10 cellular contexts compared by ENCODE assay signal in the genomic region with DNA sequence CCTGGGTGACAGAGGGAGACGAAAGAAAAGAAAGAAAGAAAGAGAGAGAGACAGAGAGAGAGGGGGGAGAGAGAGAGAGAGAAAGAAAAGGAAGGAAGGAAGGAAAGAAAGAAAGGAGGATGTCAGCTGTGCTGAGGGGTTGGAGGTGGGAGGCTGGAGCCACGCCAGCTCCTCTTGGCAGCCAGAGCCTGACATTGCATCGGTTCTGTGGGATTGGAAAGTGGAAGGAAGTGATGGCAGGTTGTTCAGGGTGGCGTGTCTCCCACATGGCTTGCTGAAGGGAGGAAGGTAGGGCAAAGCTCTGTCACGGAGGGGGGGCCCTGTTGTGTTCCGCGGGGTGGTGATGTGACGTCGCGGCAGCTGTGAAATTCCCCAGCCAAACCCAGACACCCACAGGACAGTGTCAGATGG. TPM values are rescaled to one million over a fixed set of nuclear protein-coding genes. Genes with fewer than 3 reads are reported as not detected.
DNase-seq lines count a peak whose midpoint lies in the region; ATAC-seq and TF ChIP-seq lines count a peak whose summit lies in the region.
"Had no signal": no experiment of that assay in that cellular context is flagged by ENCODE, and none has a peak within 500 bp of the region (broad histone marks: within the 10 kb centered on the region; RNA-seq: fewer than 3 reads in every experiment).

No MANE protein-coding gene starts in this region.

- intact Hi-C loops in lower lobe of right lung (cut with DNase I), result loop anchor here (10.0 kb wide), 1 partner anchor 97 kb away; no protein-coding TSS in a partner anchor

- no peaks in the 10 kb centered on the region for H4K20me1 ChIP-seq in SK-N-SH (ENCODE audit: insufficient read depth)

- H3F3A ChIP-seq in SK-N-SH (replicated peaks; ENCODE audit: insufficient read depth), result no peaks in the 10 kb centered on the region

- no peak overlapping the region for H2AFZ ChIP-seq in SK-N-SH (ENCODE audit: low read depth)

- H3K27me3 ChIP-seq in lower lobe of right lung (ENCODE audit: low read depth) (no peaks in the 10 kb centered on the region), endodermal cell (ENCODE audit: control insufficient read depth, insufficient read depth, low read length, poor library complexity, severe bottlenecking) (no peaks in the 10 kb centered on the region), SK-N-SH (ENCODE audit: insufficient read depth) (no peaks in the 10 kb centered on the region)

- no peak for TF ChIP-seq RAD21 in SK-N-SH (IDR thresholded peaks at IDR 0.05; ENCODE audit: low read length)

- peak overlapping the region; percentile 70 for H3K4me3 Mint-ChIP-seq in stimulated activated naive CD8-positive, alpha-beta T cell treated with anti-CD3 and anti-CD28 coated beads, Interleukin-15, Interleukin-2, amounts not matched to agents 100 ng/mL and 50 ng/mL, for 24 hours
- H3K4me3 Mint-ChIP-seq in osteocyte (ENCODE audit: unreplicated experiment), result no peak overlapping the region
- no peak overlapping the region for H3K4me3 Mint-ChIP-seq in endodermal cell

- H3K27me3 Mint-ChIP-seq in stimulated activated naive CD8-positive, alpha-beta T cell treated with anti-CD3 and anti-CD28 coated beads, Interleukin-15, Interleukin-2, amounts not matched to agents 100 ng/mL and 50 ng/mL, for 24 hours, result no peaks in the 10 kb centered on the region
- H3K27me3 Mint-ChIP-seq in osteocyte (ENCODE audit: unreplicated experiment) (peaks cover 12% of the 10 kb centered on the region), endodermal cell (ENCODE audit: insufficient read depth) (no peaks in the 10 kb centered on the region)

- H3K36me3 Mint-ChIP-seq in stimulated activated naive CD8-positive, alpha-beta T cell treated with anti-CD3 and anti-CD28 coated beads, Interleukin-15, Interleukin-2, amounts not matched to agents 100 ng/mL and 50 ng/mL, for 24 hours (ENCODE audit: low read depth), result peaks cover 90% of the 10 kb centered on the region
- peaks cover 1% of the 10 kb centered on the region for H3K36me3 Mint-ChIP-seq in osteocyte (ENCODE audit: unreplicated experiment)
- peaks cover 2% of the 10 kb centered on the region for H3K36me3 Mint-ChIP-seq in endodermal cell (ENCODE audit: low read depth)

- H3K4me1 ChIP-seq in lower lobe of right lung (peaks cover 83% of the 10 kb centered on the region), endodermal cell (ENCODE audit: control insufficient read depth, insufficient read depth, low read length) (no peaks in the 10 kb centered on the region), SK-N-SH (ENCODE audit: control insufficient read depth in 1 of 2, insufficient read depth in 2 of 2, low read depth in 1 of 2, low read length in 1 of 2) (peaks cover 0 to 14% of the 10 kb centered on the region in 2 experiments; a peak in 2 of 4 replicates)

- TF ChIP-seq EP300 in SK-N-SH (IDR thresholded peaks at IDR 0.05; ENCODE audit: borderline replicate concordance in 1 of 2, low read depth in 1 of 2, low read length in 1 of 2), result no peak

- H3K4me3 ChIP-seq in lower lobe of right lung (no peak overlapping the region), endodermal cell (ENCODE audit: low read length) (no peak overlapping the region), SK-N-SH (ENCODE audit: low read depth in 2 of 2, low read length in 1 of 2) (no peak overlapping the region)

- H3K4me2 ChIP-seq in SK-N-SH, result no peak overlapping the region

- POLR2A ChIA-PET in SK-N-SH (lab: Yijun Ruan, JAX), result no interaction called here

- no peaks in the 10 kb centered on the region for H3K79me2 ChIP-seq in SK-N-SH (ENCODE audit: insufficient read depth)

- H3K9me3 ChIP-seq in lower lobe of right lung (no peaks in the 10 kb centered on the region), endodermal cell (ENCODE audit: control insufficient read depth, low read length) (no peaks in the 10 kb centered on the region), SK-N-SH (no peaks in the 10 kb centered on the region)

- H3K9ac ChIP-seq in endodermal cell (ENCODE audit: extremely low read depth, low read length, poor library complexity, severe bottlenecking) (no peak overlapping the region), SK-N-SH (no peak overlapping the region)

- DNase-seq in NCI-H1694 treated with DMSO at 0.1 percent for 48 hours (lab: John Stamatoyannopoulos, UW) (peak; percentile 34), NCI-H1694 (lab: John Stamatoyannopoulos, UW) (no peak), lower lobe of right lung (peak; percentile 70), osteocyte (ENCODE audit: extremely low spot score, unreplicated experiment) (no peak), endodermal cell (no peak), SK-N-SH (no peak)
- DNase-seq in activated T-cell treated with anti-CD3 and anti-CD28 coated beads, Interleukin-2, amount 50 U/mL, for 1 hour, result peak; percentile 82
- DNase-seq: 8988T, SHP77 treated with DMSO at 0.1 percent for 48 hours had no signal

- no peaks in the 10 kb centered on the region for H3K9me3 Mint-ChIP-seq in stimulated activated naive CD8-positive, alpha-beta T cell treated with anti-CD3 and anti-CD28 coated beads, Interleukin-15, Interleukin-2, amounts not matched to agents 100 ng/mL and 50 ng/mL, for 24 hours
- H3K9me3 Mint-ChIP-seq in osteocyte (ENCODE audit: unreplicated experiment) (no peaks in the 10 kb centered on the region), endodermal cell (no peaks in the 10 kb centered on the region)

- ATAC-seq in lower lobe of right lung, result peak; percentile 35 to 55

- H3K27ac Mint-ChIP-seq in stimulated activated naive CD8-positive, alpha-beta T cell treated with anti-CD3 and anti-CD28 coated beads, Interleukin-15, Interleukin-2, amounts not matched to agents 100 ng/mL and 50 ng/mL, for 24 hours, result peak overlapping the region; percentile 100
- H3K27ac Mint-ChIP-seq in osteocyte (ENCODE audit: unreplicated experiment) (no peak overlapping the region), endodermal cell (no peak overlapping the region)

- WGBS in endodermal cell (ENCODE audit: insufficient coverage in 1 of 2, insufficient read length in 1 of 2), 2 experiments, result 83 to 96% methylated on average over 1 to 10 of the region's 10 CpGs
- 77% methylated on average over 3 of the region's 10 CpGs for WGBS in SK-N-SH (ENCODE audit: low lambda C conversion rate)

- no peaks in the 10 kb centered on the region for H3K9me2 ChIP-seq in SK-N-SH

- TF ChIP-seq CTCF in lower lobe of right lung (IDR thresholded peaks at IDR 0.05) (no peak), osteocyte (IDR thresholded peaks at IDR 0.05) (no peak), endodermal cell (conservative IDR thresholded peaks at IDR 0.05) (no peak), SK-N-SH (IDR thresholded peaks at IDR 0.05) (no peak)

- peaks cover 37% of the 10 kb centered on the region for H3K36me3 ChIP-seq in lower lobe of right lung
- H3K36me3 ChIP-seq in endodermal cell (ENCODE audit: control insufficient read depth, insufficient read depth, low read length), result no peaks in the 10 kb centered on the region
- H3K36me3 ChIP-seq in SK-N-SH (replicated peaks in 1 of 2; ENCODE audit: control insufficient read depth in 1 of 2, insufficient read depth in 2 of 2, low read length in 1 of 2), result peaks cover 0 to 6% of the 10 kb centered on the region in 2 experiments

- peaks cover 94% of the 10 kb centered on the region for H3K4me1 Mint-ChIP-seq in stimulated activated naive CD8-positive, alpha-beta T cell treated with anti-CD3 and anti-CD28 coated beads, Interleukin-15, Interleukin-2, amounts not matched to agents 100 ng/mL and 50 ng/mL, for 24 hours (ENCODE audit: low read depth)
- H3K4me1 Mint-ChIP-seq in osteocyte (ENCODE audit: unreplicated experiment) (peaks cover 2% of the 10 kb centered on the region), endodermal cell (peaks cover 3% of the 10 kb centered on the region)

- CTCF ChIA-PET in SK-N-SH (lab: Yijun Ruan, JAX), result interaction anchor here (1.0 to 12.7 kb wide), 5 partner anchors 41 to 119 kb away, joined by 3 to 241 read pairs (median 16); no protein-coding TSS in a partner anchor

- H3K27ac ChIP-seq in lower lobe of right lung (no peak overlapping the region), endodermal cell (ENCODE audit: low read depth, low read length) (no peak overlapping the region), SK-N-SH (ENCODE audit: low read depth in 2 of 2, low read length in 1 of 2) (no peak overlapping the region)

TF ChIP-seq in SK-N-SH, 30 proteins besides CTCF, POLR2A, EP300 and RAD21 (continues in another document):
- no peak for TF ChIP-seq ELF1 (IDR thresholded peaks at IDR 0.05)
- TF ChIP-seq, protein P1, sequence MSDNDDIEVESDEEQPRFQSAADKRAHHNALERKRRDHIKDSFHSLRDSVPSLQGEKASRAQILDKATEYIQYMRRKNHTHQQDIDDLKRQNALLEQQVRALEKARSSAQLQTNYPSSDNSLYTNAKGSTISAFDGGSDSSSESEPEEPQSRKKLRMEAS (IDR thresholded peaks at IDR 0.05; ENCODE audit: low read depth), result no peak
- TF ChIP-seq, protein P2, sequence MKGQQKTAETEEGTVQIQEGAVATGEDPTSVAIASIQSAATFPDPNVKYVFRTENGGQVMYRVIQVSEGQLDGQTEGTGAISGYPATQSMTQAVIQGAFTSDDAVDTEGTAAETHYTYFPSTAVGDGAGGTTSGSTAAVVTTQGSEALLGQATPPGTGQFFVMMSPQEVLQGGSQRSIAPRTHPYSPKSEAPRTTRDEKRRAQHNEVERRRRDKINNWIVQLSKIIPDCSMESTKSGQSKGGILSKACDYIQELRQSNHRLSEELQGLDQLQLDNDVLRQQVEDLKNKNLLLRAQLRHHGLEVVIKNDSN (IDR thresholded peaks at IDR 0.05; ENCODE audit: borderline replicate concordance, low read depth), result no peak
- no peak for TF ChIP-seq YY1 (IDR thresholded peaks at IDR 0.05; ENCODE audit: low read depth)
- no peak for TF ChIP-seq EZH2phosphoT487 (IDR thresholded peaks at IDR 0.05; ENCODE audit: borderline replicate concordance, low read depth)

RNA-seq across cellular contexts. Expression of a gene that starts 30.7 kb away (rescaled TPM):
- total RNA-seq in lower lobe of right lung, result 47.0 TPM
- 53.2 and 56.8 TPM in 2 replicates for total RNA-seq in osteocyte
- 10 to 100 TPM; 38.3 to 41.9 TPM for total RNA-seq in endodermal cell
- 47.9 TPM for polyA plus RNA-seq in endodermal cell (2013, experiment 1 of 2)
- polyA plus RNA-seq in endodermal cell (2013, experiment 2 of 2), result 42.1 TPM
- polyA plus RNA-seq in SK-N-SH (2012; rRNA removed), result 59.5 and 83.2 TPM in 2 replicates
- polyA plus RNA-seq in SK-N-SH (2012; cell fraction: cytosol; rRNA removed), result 55.4 and 68.8 TPM in 2 replicates
- polyA plus RNA-seq in SK-N-SH (2012; cell fraction: nucleus; rRNA removed), result 77.6 and 111 TPM in 2 replicates

RNA-seq across cellular contexts. Expression of a gene that starts 53.8 kb away (rescaled TPM):
- 6.4 TPM for total RNA-seq in lower lobe of right lung
- total RNA-seq in osteocyte, result 1.7 and 2.1 TPM in 2 replicates
- 10 to 100 TPM in 1 of 2 donors, 1 to 10 TPM in 1; 9.0 to 13.5 TPM for total RNA-seq in endodermal cell
- 10.0 TPM for polyA plus RNA-seq in endodermal cell (2013, experiment 1 of 2)
- 10.5 TPM for polyA plus RNA-seq in endodermal cell (2013, experiment 2 of 2)
- polyA plus RNA-seq in SK-N-SH (2012; rRNA removed), result 3.6 and 5.8 TPM in 2 replicates
- 5.1 and 5.5 TPM in 2 replicates for polyA plus RNA-seq in SK-N-SH (2012; cell fraction: cytosol; rRNA removed)
- polyA plus RNA-seq in SK-N-SH (2012; cell fraction: nucleus; rRNA removed), result 3.8 and 6.9 TPM in 2 replicates

Comparison
In these comparisons a context has a peak if more than half of its experiments do, and no peak if none do; other contexts are left out.
1. DNase-seq: peak in NCI-H1694 treated with DMSO at 0.1 percent for 48 hours (single experiment), activated T-cell treated with anti-CD3 and anti-CD28 coated beads, Interleukin-2, amount 50 U/mL, for 1 hour (single experiment) and lower lobe of right lung (single experiment); none in NCI-H1694 (single experiment), osteocyte (single experiment), endodermal cell (single experiment) and SK-N-SH (single experiment).